2 cellular contexts compared by ENCODE assay signal in genomic region chr12:48800457-48800856, GRCh38.
TF ChIP-seq lines count a peak whose summit lies in the region.

No MANE protein-coding gene starts in this region.

TF ChIP-seq in HepG2, 621 proteins besides CTCF, POLR2A, EP300 and RAD21 (continues in another document):
- TF ChIP-seq, protein P1, sequence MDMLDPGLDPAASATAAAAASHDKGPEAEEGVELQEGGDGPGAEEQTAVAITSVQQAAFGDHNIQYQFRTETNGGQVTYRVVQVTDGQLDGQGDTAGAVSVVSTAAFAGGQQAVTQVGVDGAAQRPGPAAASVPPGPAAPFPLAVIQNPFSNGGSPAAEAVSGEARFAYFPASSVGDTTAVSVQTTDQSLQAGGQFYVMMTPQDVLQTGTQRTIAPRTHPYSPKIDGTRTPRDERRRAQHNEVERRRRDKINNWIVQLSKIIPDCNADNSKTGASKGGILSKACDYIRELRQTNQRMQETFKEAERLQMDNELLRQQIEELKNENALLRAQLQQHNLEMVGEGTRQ (IDR thresholded peaks at IDR 0.05; ENCODE audit: low read depth, low read length), result no peak
- TF ChIP-seq, protein P1 (CRISPR knock-in tag; IDR thresholded peaks at IDR 0.05; ENCODE audit: borderline replicate concordance), result no peak
- TF ChIP-seq ZNF207 (IDR thresholded peaks at IDR 0.05; ENCODE audit: borderline replicate concordance), result no peak
- TF ChIP-seq ZBTB33 (CRISPR knock-in tag; IDR thresholded peaks at IDR 0.05), result no peak
- TF ChIP-seq, protein P2, sequence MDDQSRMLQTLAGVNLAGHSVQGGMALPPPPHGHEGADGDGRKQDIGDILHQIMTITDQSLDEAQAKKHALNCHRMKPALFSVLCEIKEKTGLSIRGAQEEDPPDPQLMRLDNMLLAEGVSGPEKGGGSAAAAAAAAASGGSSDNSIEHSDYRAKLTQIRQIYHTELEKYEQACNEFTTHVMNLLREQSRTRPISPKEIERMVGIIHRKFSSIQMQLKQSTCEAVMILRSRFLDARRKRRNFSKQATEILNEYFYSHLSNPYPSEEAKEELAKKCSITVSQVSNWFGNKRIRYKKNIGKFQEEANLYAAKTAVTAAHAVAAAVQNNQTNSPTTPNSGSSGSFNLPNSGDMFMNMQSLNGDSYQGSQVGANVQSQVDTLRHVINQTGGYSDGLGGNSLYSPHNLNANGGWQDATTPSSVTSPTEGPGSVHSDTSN (CRISPR knock-in tag; IDR thresholded peaks at IDR 0.05; ENCODE audit: borderline replicate concordance), result no peak
- no peak for TF ChIP-seq HDAC6 (IDR thresholded peaks at IDR 0.05; ENCODE audit: low read depth, low read length)
- TF ChIP-seq CREB1 (IDR thresholded peaks at IDR 0.05), result no peak
- TF ChIP-seq CREB1 (CRISPR knock-in tag; IDR thresholded peaks at IDR 0.05), result no peak
- no peak for TF ChIP-seq HNF1A (IDR thresholded peaks at IDR 0.05; ENCODE audit: low read depth)
- no peak for TF ChIP-seq HNF1A (CRISPR knock-in tag; IDR thresholded peaks at IDR 0.05; ENCODE audit: borderline replicate concordance)
- no peak for TF ChIP-seq ZMYM4 (CRISPR knock-in tag; IDR thresholded peaks at IDR 0.05)
- no peak for TF ChIP-seq FOSL1 (CRISPR knock-in tag; IDR thresholded peaks at IDR 0.05; ENCODE audit: borderline replicate concordance)
- no peak for TF ChIP-seq RELA (CRISPR knock-in tag; IDR thresholded peaks at IDR 0.05)
- no peak for TF ChIP-seq U2AF2 (IDR thresholded peaks at IDR 0.05; ENCODE audit: low read depth, low read length)
- TF ChIP-seq, protein P3, sequence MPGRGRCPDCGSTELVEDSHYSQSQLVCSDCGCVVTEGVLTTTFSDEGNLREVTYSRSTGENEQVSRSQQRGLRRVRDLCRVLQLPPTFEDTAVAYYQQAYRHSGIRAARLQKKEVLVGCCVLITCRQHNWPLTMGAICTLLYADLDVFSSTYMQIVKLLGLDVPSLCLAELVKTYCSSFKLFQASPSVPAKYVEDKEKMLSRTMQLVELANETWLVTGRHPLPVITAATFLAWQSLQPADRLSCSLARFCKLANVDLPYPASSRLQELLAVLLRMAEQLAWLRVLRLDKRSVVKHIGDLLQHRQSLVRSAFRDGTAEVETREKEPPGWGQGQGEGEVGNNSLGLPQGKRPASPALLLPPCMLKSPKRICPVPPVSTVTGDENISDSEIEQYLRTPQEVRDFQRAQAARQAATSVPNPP (CRISPR knock-in tag; IDR thresholded peaks at IDR 0.05), result no peak
- no peak for TF ChIP-seq RFXANK (CRISPR knock-in tag; IDR thresholded peaks at IDR 0.05)
- no peak for TF ChIP-seq ZNF768 (CRISPR knock-in tag; IDR thresholded peaks at IDR 0.05)
- no peak for TF ChIP-seq REXO4 (CRISPR knock-in tag; IDR thresholded peaks at IDR 0.05; ENCODE audit: borderline replicate concordance)

TF ChIP-seq in H1, 55 proteins besides CTCF, POLR2A, EP300 and RAD21:
- TF ChIP-seq SIN3A (conservative IDR thresholded peaks at IDR 0.05 in 1 of 2, IDR thresholded peaks at IDR 0.05 in 1 of 2; ENCODE audit: low read depth in 1 of 2, low read length in 2 of 2) (no peak), HDAC2 (IDR thresholded peaks at IDR 0.05; ENCODE audit: borderline replicate concordance in 1 of 2, low read depth in 2 of 2, low read length in 2 of 2) (no peak), TCF12 (IDR thresholded peaks at IDR 0.05; ENCODE audit: low read depth, low read length) (no peak), SP1 (IDR thresholded peaks at IDR 0.05; ENCODE audit: low read depth, low read length) (no peak), SUZ12 (IDR thresholded peaks at IDR 0.05; ENCODE audit: low read length) (no peak), CTBP2 (IDR thresholded peaks at IDR 0.05; ENCODE audit: borderline replicate concordance, insufficient read depth, insufficient read length, low read length) (no peak)
- TF ChIP-seq, protein P4, sequence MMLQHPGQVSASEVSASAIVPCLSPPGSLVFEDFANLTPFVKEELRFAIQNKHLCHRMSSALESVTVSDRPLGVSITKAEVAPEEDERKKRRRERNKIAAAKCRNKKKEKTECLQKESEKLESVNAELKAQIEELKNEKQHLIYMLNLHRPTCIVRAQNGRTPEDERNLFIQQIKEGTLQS (IDR thresholded peaks at IDR 0.05; ENCODE audit: insufficient read depth, low read depth, low read length), result no peak
